In the genomic region with DNA sequence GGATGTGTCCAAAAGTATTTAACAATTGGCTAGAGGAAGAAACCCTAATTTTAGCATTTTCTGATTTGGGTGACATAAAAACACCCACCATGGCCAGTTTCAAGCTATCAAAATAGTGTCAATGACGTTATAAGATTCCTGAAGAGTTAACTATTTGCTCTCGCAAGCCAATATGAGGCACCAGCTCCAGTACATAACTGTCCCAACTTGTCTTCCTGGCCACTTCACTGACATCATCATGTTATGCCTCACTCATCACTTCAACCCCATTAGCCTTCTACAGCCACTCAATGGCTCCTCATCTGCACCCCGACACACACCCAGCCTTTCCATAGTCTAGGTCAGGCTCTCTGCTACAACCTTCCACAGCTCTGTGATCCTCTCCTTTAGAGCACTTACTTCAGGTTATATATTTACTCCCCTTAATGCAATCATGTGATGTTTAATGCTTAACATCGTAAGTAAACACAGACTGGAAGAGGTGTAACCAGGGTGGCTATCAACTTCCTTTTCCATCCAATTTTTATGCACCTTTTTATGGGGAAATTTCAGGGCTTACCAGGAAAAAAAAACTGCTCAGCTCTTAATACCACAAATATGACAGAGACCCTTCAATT, we compare ENCODE assay signal across 15 cellular contexts.
"Had no signal": no experiment of that assay in that cellular context is flagged by ENCODE, and none has a peak within 500 bp of the region (broad histone marks: within the 10 kb centered on the region; RNA-seq: fewer than 3 reads in every experiment).

No MANE protein-coding gene starts in this region.

- FAIRE-seq: colon, frontal cortex, urothelium cell line had no signal

- DNase-seq: activated CD4-positive, alpha-beta T cell treated with anti-CD3 and anti-CD28 coated beads, Interleukin-2, amount 10 ng/mL, durations not matched to agents 24 days and 14 days; activated CD8-positive, alpha-beta T cell treated with anti-CD3 and anti-CD28 coated beads for 36 hours; activated naive CD4-positive, alpha-beta T cell; activated naive CD8-positive, alpha-beta T cell treated with anti-CD3 and anti-CD28 coated beads for 36 hours; activated T-cell treated with anti-CD3 and anti-CD28 coated beads, Interleukin-2, amount 50 U/mL, for 1 hour; amniotic stem cell; endodermal cell; head of caudate nucleus; natural killer cell; stimulated activated naive CD8-positive, alpha-beta T cell treated with anti-CD3 and anti-CD28 coated beads, Interleukin-15, Interleukin-2, amounts not matched to agents 100 U/mL and 50 U/mL, for 24 hours; substantia nigra; tibial artery had no signal
